Comparison of ENCODE assay signal across 11 cellular contexts in genomic region chr3:50811893-50812292, GRCh38.
"Had no signal": no experiment of that assay in that cellular context is flagged by ENCODE, and none has a peak within 500 bp of the region (broad histone marks: within the 10 kb centered on the region; RNA-seq: fewer than 3 reads in every experiment).

No MANE protein-coding gene starts in this region.

- H3K9me3 Mint-ChIP-seq: H9, HFFc6, IgD-negative memory B cell had no signal

- H3K36me3 Mint-ChIP-seq: IgD-negative memory B cell had no signal

- H3K27ac ChIP-seq: GM23248, HL-60, KMS-11 had no signal

- H3K4me3 Mint-ChIP-seq: H9, HFFc6, IgD-negative memory B cell had no signal

- FAIRE-seq: H54, HepG2 had no signal

- H3K27ac Mint-ChIP-seq: HFFc6, IgD-negative memory B cell had no signal

- H3K4me3 ChIP-seq: GM23248 had no signal

- DNase-seq: GM23248, GOT3, H9, HCEC 1CT, HFFc6, KBM-7 had no signal

- H3K27me3 Mint-ChIP-seq: IgD-negative memory B cell had no signal

- H2AFZ ChIP-seq: GM23248 had no signal

- H3K4me1 Mint-ChIP-seq: IgD-negative memory B cell had no signal

- H3K4me2 ChIP-seq: KMS-11 had no signal

- H3K9ac ChIP-seq: GM23248, KMS-11 had no signal
